In genomic region chr1:166884040-166884642, GRCh38 we compare ENCODE assay signal across 8 cellular contexts. TPM values are rescaled to one million over a fixed set of nuclear protein-coding genes. Genes with fewer than 3 reads are reported as not detected.
DNase-seq lines count a peak whose midpoint lies in the region; ATAC-seq and TF ChIP-seq lines count a peak whose summit lies in the region.

No MANE protein-coding gene starts in this region.

- no peak overlapping the region for H3K4me2 ChIP-seq in SK-N-SH

- peak; percentile 46 for TF ChIP-seq CTCF in A673 (conservative IDR thresholded peaks at IDR 0.05; ENCODE audit: low read depth, low read length)
- peak; percentile 45 for TF ChIP-seq CTCF in SK-N-SH (IDR thresholded peaks at IDR 0.05)

- POLR2A ChIA-PET in A673 (lab: Charles Lee; ENCODE audit: low non-redundant PET) = no interaction called here
- POLR2A ChIA-PET in SK-N-SH (lab: Yijun Ruan, JAX) = no interaction called here

- H3K27ac ChIP-seq in A673 (ENCODE audit: low read depth, low read length, poor library complexity, severe bottlenecking) = no peak overlapping the region
- no peak overlapping the region for H3K27ac ChIP-seq in SK-N-SH (ENCODE audit: low read depth in 2 of 2, low read length in 1 of 2)

- H3K9ac ChIP-seq in SK-N-SH = no peak overlapping the region

- WGBS in SK-N-SH (ENCODE audit: low lambda C conversion rate) = 43% methylated on average over 36 of the region's 44 CpGs

- H3F3A ChIP-seq in SK-N-SH (replicated peaks; ENCODE audit: insufficient read depth) = no peaks in the 10 kb centered on the region

- no peaks in the 10 kb centered on the region for H4K20me1 ChIP-seq in SK-N-SH (ENCODE audit: insufficient read depth)

- no peak for TF ChIP-seq EP300 in SK-N-SH (IDR thresholded peaks at IDR 0.05; ENCODE audit: borderline replicate concordance in 1 of 2, low read depth in 1 of 2, low read length in 1 of 2)

- no peak overlapping the region for H2AFZ ChIP-seq in SK-N-SH (ENCODE audit: low read depth)

- H3K4me3 ChIP-seq in A673 (ENCODE audit: low read depth, low read length, poor library complexity, severe bottlenecking) (no peak overlapping the region), SK-N-SH (ENCODE audit: low read depth in 2 of 2, low read length in 1 of 2) (no peak overlapping the region)

- H3K27me3 ChIP-seq in A673 (replicated peaks; ENCODE audit: insufficient read depth, low read depth, low read length, poor library complexity) = peaks cover 41% of the 10 kb centered on the region
- peaks cover 8% of the 10 kb centered on the region; the same call in 1 of the 2 replicates for H3K27me3 ChIP-seq in SK-N-SH (ENCODE audit: insufficient read depth)

- H3K9me2 ChIP-seq in SK-N-SH = no peaks in the 10 kb centered on the region

- intact Hi-C loops in A673 (cut with micrococcal nuclease; ENCODE audit: unreplicated experiment) = no loop called here

- DNase-seq in A673 (ENCODE audit: low spot score) (no peak), SK-N-SH (peak; percentile 62), cerebellar cortex (ENCODE audit: low spot score) (peak; percentile 28), kidney glomerular epithelial cell (lab: John Stamatoyannopoulos, UW) (peak; percentile 38), NCI-H2081 treated with DMSO at 0.1 percent for 48 hours (lab: John Stamatoyannopoulos, UW) (no peak)
- DNase-seq in stimulated activated CD4-positive, alpha-beta T cell treated with anti-CD3 and anti-CD28 coated beads, Interleukin-4, amount 100 ng/mL, for 1 hour = peak; percentile 41

- CTCF ChIA-PET in A673 (lab: Charles Lee) = no interaction called here
- CTCF ChIA-PET in SK-N-SH (lab: Yijun Ruan, JAX) = interaction anchor here (1.0 to 2.5 kb wide), 8 partner anchors 19 to 175 kb away, joined by 3 to 7 read pairs (median 3); no protein-coding TSS in a partner anchor

- no TSS peak for BruUV-seq in A673 (replicated peaks; lab: Mats Ljungman, UMichigan)

- peak; percentile 58 for ATAC-seq in GM21390 (IDR thresholded peaks at IDR 0.05; ENCODE audit: unreplicated experiment)
- no peak for ATAC-seq in HG02588 (IDR thresholded peaks at IDR 0.05; ENCODE audit: unreplicated experiment)

- no peaks in the 10 kb centered on the region for H3K79me2 ChIP-seq in SK-N-SH (ENCODE audit: insufficient read depth)

- H3K4me1 ChIP-seq in A673 (ENCODE audit: insufficient read depth, low read length, poor library complexity, severe bottlenecking) (no peaks in the 10 kb centered on the region), SK-N-SH (ENCODE audit: control insufficient read depth in 1 of 2, insufficient read depth in 2 of 2, low read depth in 1 of 2, low read length in 1 of 2) (no peaks in the 10 kb centered on the region; a peak in 1 of 4 replicates)

- H3K36me3 ChIP-seq in A673 (ENCODE audit: insufficient read depth, low read length, poor library complexity, severe bottlenecking) (no peaks in the 10 kb centered on the region), SK-N-SH (replicated peaks in 1 of 2; ENCODE audit: control insufficient read depth in 1 of 2, insufficient read depth in 2 of 2, low read length in 1 of 2) (no peaks in the 10 kb centered on the region)

- TF ChIP-seq RAD21 in SK-N-SH (IDR thresholded peaks at IDR 0.05; ENCODE audit: low read length) = peak; percentile 45

- no peaks in the 10 kb centered on the region for H3K9me3 ChIP-seq in A673 (ENCODE audit: low read depth, low read length, poor library complexity, severe bottlenecking)
- no peaks in the 10 kb centered on the region for H3K9me3 ChIP-seq in SK-N-SH

TF ChIP-seq in SK-N-SH, 30 proteins besides CTCF, POLR2A, EP300 and RAD21:
- TF ChIP-seq, protein P1, sequence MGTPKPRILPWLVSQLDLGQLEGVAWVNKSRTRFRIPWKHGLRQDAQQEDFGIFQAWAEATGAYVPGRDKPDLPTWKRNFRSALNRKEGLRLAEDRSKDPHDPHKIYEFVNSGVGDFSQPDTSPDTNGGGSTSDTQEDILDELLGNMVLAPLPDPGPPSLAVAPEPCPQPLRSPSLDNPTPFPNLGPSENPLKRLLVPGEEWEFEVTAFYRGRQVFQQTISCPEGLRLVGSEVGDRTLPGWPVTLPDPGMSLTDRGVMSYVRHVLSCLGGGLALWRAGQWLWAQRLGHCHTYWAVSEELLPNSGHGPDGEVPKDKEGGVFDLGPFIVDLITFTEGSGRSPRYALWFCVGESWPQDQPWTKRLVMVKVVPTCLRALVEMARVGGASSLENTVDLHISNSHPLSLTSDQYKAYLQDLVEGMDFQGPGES (IDR thresholded peaks at IDR 0.05; ENCODE audit: low read depth, low read length) = no peak
- TF ChIP-seq JUND (IDR thresholded peaks at IDR 0.05) = no peak

RNA-seq across cellular contexts. Expression of gene TADA1, which starts 8.1 kb away (rescaled TPM):
- 15.2 and 17.8 TPM in 2 replicates for total RNA-seq in A673 (2021)
- polyA plus RNA-seq in SK-N-SH (2012; rRNA removed) = 9.3 and 13.6 TPM in 2 replicates
- 12.5 and 12.7 TPM in 2 replicates for polyA plus RNA-seq in SK-N-SH (2012; cell fraction: cytosol; rRNA removed)
- polyA plus RNA-seq in SK-N-SH (2012; cell fraction: nucleus; rRNA removed) = 12.3 and 16.7 TPM in 2 replicates

RNA-seq across cellular contexts. Expression of gene POGK, which starts 44.9 kb away (rescaled TPM):
- 37.3 and 44.1 TPM in 2 replicates for total RNA-seq in A673 (2021)
- polyA plus RNA-seq in SK-N-SH (2012; rRNA removed) = 13.9 and 15.0 TPM in 2 replicates
- polyA plus RNA-seq in SK-N-SH (2012; cell fraction: cytosol; rRNA removed) = 15.2 and 16.4 TPM in 2 replicates
- polyA plus RNA-seq in SK-N-SH (2012; cell fraction: nucleus; rRNA removed) = 16.7 and 21.0 TPM in 2 replicates

Comparison
In these comparisons a context has a peak if more than half of its experiments do, and no peak if none do; other contexts are left out.
1. DNase-seq: peak in SK-N-SH (single experiment), cerebellar cortex (single experiment), kidney glomerular epithelial cell (single experiment) and stimulated activated CD4-positive, alpha-beta T cell treated with anti-CD3 and anti-CD28 coated beads, Interleukin-4, amount 100 ng/mL, for 1 hour (single experiment); none in A673 (single experiment) and NCI-H2081 treated with DMSO at 0.1 percent for 48 hours (single experiment).